9 cellular contexts compared by ENCODE assay signal in the genomic region with DNA sequence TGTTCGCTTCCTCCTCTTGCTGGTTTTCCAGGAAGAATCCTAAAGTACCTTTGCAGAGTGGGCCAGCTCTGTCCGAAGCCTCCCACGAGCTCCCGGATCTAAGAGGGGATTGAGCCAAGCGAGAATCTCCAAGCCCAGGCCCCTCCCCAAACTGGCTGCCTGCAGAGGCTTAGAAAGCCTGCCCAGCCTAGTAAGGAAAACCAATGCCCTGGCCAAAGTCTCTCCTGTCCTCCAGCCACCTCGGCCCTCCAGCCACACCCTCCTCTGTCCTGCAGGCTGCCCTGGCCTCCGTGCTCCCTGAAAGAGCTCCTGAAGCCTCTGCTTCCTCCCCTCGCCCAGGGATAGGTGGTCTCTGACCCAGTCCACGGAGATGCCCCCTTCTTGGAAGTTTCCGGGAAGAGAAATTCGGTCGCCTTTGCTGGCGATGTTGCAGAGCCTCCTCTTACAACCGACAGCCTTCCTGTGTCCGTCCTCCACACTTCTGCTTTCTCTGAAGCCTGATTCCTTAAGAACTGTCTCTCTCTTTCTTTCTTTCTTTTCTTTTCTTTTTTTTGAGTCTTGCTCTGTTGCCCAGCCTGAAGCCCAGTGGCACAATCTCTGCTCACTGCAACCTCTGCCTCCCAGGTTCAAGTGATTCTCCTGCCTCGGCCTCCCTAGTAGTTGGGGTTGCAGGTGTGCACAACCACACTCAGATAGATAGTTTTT. TPM values are rescaled to one million over a fixed set of nuclear protein-coding genes. Genes with fewer than 3 reads are reported as not detected.
A peak's percentile ranks its signal among the peaks of the same experiment; 100 is the strongest.
DNase-seq lines count a peak whose midpoint lies in the region; TF ChIP-seq lines count a peak whose summit lies in the region.
"Had no signal": no experiment of that assay in that cellular context is flagged by ENCODE, and none has a peak within 500 bp of the region (broad histone marks: within the 10 kb centered on the region; RNA-seq: fewer than 3 reads in every experiment).

No MANE protein-coding gene starts in this region.

- H3K27ac Mint-ChIP-seq in endothelial cell (ENCODE audit: unreplicated experiment) (peak overlapping the region; percentile 49), osteocyte (ENCODE audit: unreplicated experiment) (peak overlapping the region; percentile 93)

- peaks cover 6% of the 10 kb centered on the region for H3K4me1 Mint-ChIP-seq in endothelial cell (ENCODE audit: unreplicated experiment)
- H3K4me1 Mint-ChIP-seq in osteocyte (ENCODE audit: unreplicated experiment), result peaks cover 19% of the 10 kb centered on the region

- H3K9me3 Mint-ChIP-seq in endothelial cell (ENCODE audit: unreplicated experiment), result no peaks in the 10 kb centered on the region
- H3K9me3 Mint-ChIP-seq in osteocyte (ENCODE audit: unreplicated experiment), result no peaks in the 10 kb centered on the region

- H3K27me3 Mint-ChIP-seq in endothelial cell (ENCODE audit: unreplicated experiment) (peaks cover 10% of the 10 kb centered on the region), osteocyte (ENCODE audit: unreplicated experiment) (no peaks in the 10 kb centered on the region)

- TF ChIP-seq CTCF in endothelial cell (IDR thresholded peaks at IDR 0.05; ENCODE audit: unreplicated experiment) (no peak), osteocyte (IDR thresholded peaks at IDR 0.05) (no peak)

- DNase-seq in D341Med (ENCODE audit: low spot score), result peak; percentile 60
- peak; percentile 43 for DNase-seq in NOMO-1 treated with DMSO at 0.1 percent for 48 hours (lab: John Stamatoyannopoulos, UW; ENCODE audit: unreplicated experiment)
- DNase-seq in endothelial cell (ENCODE audit: low spot score), result no peak
- no peak for DNase-seq in osteocyte (ENCODE audit: extremely low spot score, unreplicated experiment)
- no peak for DNase-seq in NCI-H2081 (lab: John Stamatoyannopoulos, UW)
- no peak for DNase-seq in AG08396 (ENCODE audit: low spot score)
- DNase-seq in stimulated activated CD4-positive, alpha-beta T cell treated with anti-CD3 and anti-CD28 coated beads, Interleukin-1b, Interleukin-23, amount 100 ng/mL, for 48 hours, result no peak
- DNase-seq: GM23248, NCI-H1092 treated with DMSO at 0.1 percent for 48 hours had no signal

- H3K4me3 Mint-ChIP-seq in endothelial cell (ENCODE audit: unreplicated experiment), result no peak overlapping the region
- no peak overlapping the region for H3K4me3 Mint-ChIP-seq in osteocyte (ENCODE audit: unreplicated experiment)

- H3K36me3 Mint-ChIP-seq in endothelial cell (ENCODE audit: low read depth, unreplicated experiment) (no peaks in the 10 kb centered on the region), osteocyte (ENCODE audit: unreplicated experiment) (no peaks in the 10 kb centered on the region)

RNA-seq across cellular contexts. Expression of a gene that starts 54.9 kb away (rescaled TPM):
- total RNA-seq in endothelial cell (ENCODE audit: unreplicated experiment) (15.5 TPM), osteocyte (34.2 and 40.1 TPM in 2 replicates)

Comparison
In these comparisons a context has a peak if more than half of its experiments do, and no peak if none do; other contexts are left out.
1. DNase-seq: peak in D341Med (single experiment) and NOMO-1 treated with DMSO at 0.1 percent for 48 hours (single experiment); none in endothelial cell (single experiment), osteocyte (single experiment), NCI-H2081 (0 of 2), AG08396 (single experiment) and stimulated activated CD4-positive, alpha-beta T cell treated with anti-CD3 and anti-CD28 coated beads, Interleukin-1b, Interleukin-23, amount 100 ng/mL, for 48 hours (single experiment).